Comparison of ENCODE assay signal across 13 cellular contexts in the genomic region with DNA sequence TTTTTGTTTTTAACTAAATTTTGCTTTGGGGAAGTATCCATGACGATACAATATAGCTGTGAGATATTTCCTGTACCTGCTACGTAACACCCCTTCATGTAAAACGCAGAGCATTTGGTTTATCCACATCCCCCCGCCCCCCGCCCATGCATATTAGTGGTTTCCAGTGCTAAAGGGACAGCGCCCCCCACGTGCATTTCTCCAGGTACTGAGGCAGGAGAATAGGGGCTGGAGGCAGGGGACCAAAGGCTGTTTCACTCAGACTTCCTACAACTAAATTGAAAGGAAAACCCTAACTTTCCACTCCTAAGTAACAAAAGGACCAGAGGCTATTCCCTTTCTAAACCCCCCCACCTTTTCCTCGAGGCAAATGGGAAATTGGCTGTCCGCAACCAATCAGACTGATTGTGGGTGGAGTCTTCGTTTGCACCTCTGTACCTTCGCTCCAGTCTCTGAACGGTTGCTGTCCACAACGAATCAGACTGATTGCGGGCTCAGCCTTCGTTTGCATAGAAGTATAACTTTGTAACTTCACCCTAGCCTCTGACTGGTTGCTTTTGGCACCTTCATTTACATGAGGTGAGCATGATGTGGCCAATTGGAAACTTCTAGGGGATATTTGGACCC. TPM values are rescaled to one million over a fixed set of nuclear protein-coding genes. Genes with fewer than 3 reads are reported as not detected.
DNase-seq lines count a peak whose midpoint lies in the region; TF ChIP-seq lines count a peak whose summit lies in the region.
"Had no signal": no experiment of that assay in that cellular context is flagged by ENCODE, and none has a peak within 500 bp of the region (broad histone marks: within the 10 kb centered on the region; RNA-seq: fewer than 3 reads in every experiment).

No MANE protein-coding gene starts in this region.

- H3K14ac ChIP-seq in H9 (ENCODE audit: insufficient read depth, low read length) = no peak overlapping the region

- no peak overlapping the region for H2AK5ac ChIP-seq in H9 (ENCODE audit: insufficient read length, low read length)

- H3K27me3 Mint-ChIP-seq in H9 (ENCODE audit: low read depth) = peaks cover 31% of the 10 kb centered on the region
- H3K27me3 Mint-ChIP-seq in endodermal cell (ENCODE audit: insufficient read depth) = peaks cover 10% of the 10 kb centered on the region
- peaks cover 2% of the 10 kb centered on the region for H3K27me3 Mint-ChIP-seq in neural progenitor cell (ENCODE audit: insufficient read depth, low read depth)

- no peak overlapping the region for H2BK120ac ChIP-seq in H9 (ENCODE audit: low read depth, low read length, poor library complexity, severe bottlenecking)

- no peaks in the 10 kb centered on the region for H3K27me3 ChIP-seq in H9 (ENCODE audit: insufficient read depth, low read length)
- peaks cover 7% of the 10 kb centered on the region for H3K27me3 ChIP-seq in endodermal cell (ENCODE audit: control insufficient read depth, insufficient read depth, low read length, poor library complexity, severe bottlenecking)
- peaks cover 12% of the 10 kb centered on the region for H3K27me3 ChIP-seq in neural progenitor cell
- peaks cover 7% of the 10 kb centered on the region; the same call in 1 of the 2 replicates for H3K27me3 ChIP-seq in BE2C
- H3K27me3 ChIP-seq: ascending aorta had no signal

- no peak overlapping the region for H2BK20ac ChIP-seq in H9 (ENCODE audit: low read depth, low read length, poor library complexity, severe bottlenecking)

- H3K4me3 Mint-ChIP-seq in H9 (peak overlapping the region; percentile 13 to 19; a peak in 2 of 5 replicates), endodermal cell (peak overlapping the region; percentile 13), neural progenitor cell (no peak overlapping the region)

- no peak overlapping the region for H3K4ac ChIP-seq in H9 (ENCODE audit: low read depth, low read length)

- H3T11ph ChIP-seq in H9 (ENCODE audit: low read length) = no peak overlapping the region

- H2BK15ac ChIP-seq in H9 (ENCODE audit: low read depth, low read length) = no peak overlapping the region

- H3K9me3 ChIP-seq in H9 (ENCODE audit: control insufficient read depth, low read depth, low read length) (no peaks in the 10 kb centered on the region), endodermal cell (ENCODE audit: control insufficient read depth, low read length) (no peaks in the 10 kb centered on the region), neural progenitor cell (ENCODE audit: low read depth) (no peaks in the 10 kb centered on the region), BE2C (no peaks in the 10 kb centered on the region)
- H3K9me3 ChIP-seq: ascending aorta, right atrium auricular region, suprapubic skin had no signal

- H4K8ac ChIP-seq in H9 (replicated peaks; ENCODE audit: insufficient read length, low read depth, low read length) = no peak overlapping the region

- H3K4me1 ChIP-seq in H9 (ENCODE audit: insufficient read depth, low read length) (no peaks in the 10 kb centered on the region), endodermal cell (ENCODE audit: control insufficient read depth, insufficient read depth, low read length) (no peaks in the 10 kb centered on the region), neural progenitor cell (peaks cover 13% of the 10 kb centered on the region), BE2C (no peaks in the 10 kb centered on the region)

- H3K4me1 Mint-ChIP-seq in H9 (peaks cover 19 to 22% of the 10 kb centered on the region in 2 experiments), endodermal cell (peaks cover 5% of the 10 kb centered on the region), neural progenitor cell (peaks cover 20% of the 10 kb centered on the region)

- H3K27ac Mint-ChIP-seq in H9 (no peak overlapping the region), endodermal cell (no peak overlapping the region), neural progenitor cell (no peak overlapping the region)
- H3K27ac Mint-ChIP-seq: effector memory CD8-positive, alpha-beta T cell had no signal

- H2BK12ac ChIP-seq in H9 (ENCODE audit: insufficient read length, low read depth, low read length) = no peak overlapping the region

- H3K79me2 ChIP-seq in H9 (ENCODE audit: insufficient read depth, low read length) = no peaks in the 10 kb centered on the region
- no peaks in the 10 kb centered on the region for H3K79me2 ChIP-seq in neural progenitor cell (ENCODE audit: low read depth)

- H3K4me3 ChIP-seq in endodermal cell (ENCODE audit: low read length) (no peak overlapping the region), neural progenitor cell (no peak overlapping the region), BE2C (ENCODE audit: low read depth, low read length) (no peak overlapping the region)
- H3K4me3 ChIP-seq: right atrium auricular region, suprapubic skin had no signal

- H3K18ac ChIP-seq in H9 (ENCODE audit: insufficient read length, low read depth, low read length) = no peak overlapping the region

- H3K9me3 Mint-ChIP-seq in H9 = no peaks in the 10 kb centered on the region; a peak in 1 of 5 replicates
- H3K9me3 Mint-ChIP-seq in endodermal cell = no peaks in the 10 kb centered on the region
- H3K9me3 Mint-ChIP-seq in neural progenitor cell = no peaks in the 10 kb centered on the region
- H3K9me3 Mint-ChIP-seq: effector memory CD8-positive, alpha-beta T cell had no signal

- no peak overlapping the region for H3K27ac ChIP-seq in H9 (ENCODE audit: insufficient read length, low read depth, low read length)
- no peak overlapping the region for H3K27ac ChIP-seq in endodermal cell (ENCODE audit: low read depth, low read length)
- no peak overlapping the region for H3K27ac ChIP-seq in neural progenitor cell
- H3K27ac ChIP-seq: right atrium auricular region, suprapubic skin had no signal

- H3K79me1 ChIP-seq in H9 (ENCODE audit: insufficient read depth, low read depth, low read length, poor library complexity, severe bottlenecking) = no peaks in the 10 kb centered on the region

- no CpG with 5 or more reads among the region's 15 CpGs for WGBS in H9 (ENCODE audit: extremely low coverage, insufficient read length, low lambda C conversion rate)
- WGBS in endodermal cell (ENCODE audit: insufficient coverage in 1 of 2, insufficient read length in 1 of 2), 2 experiments = 32 to 34% methylated on average over 6 to 14 of the region's 15 CpGs

- H3K4me2 ChIP-seq in H9 (ENCODE audit: insufficient read depth, insufficient read length, low read length) = peak overlapping the region; percentile 34
- H3K4me2 ChIP-seq in neural progenitor cell = peak overlapping the region; percentile 48

- H3K36me3 Mint-ChIP-seq in H9 (ENCODE audit: insufficient read depth in 1 of 3, low read depth in 3 of 3) = no peaks in the 10 kb centered on the region
- H3K36me3 Mint-ChIP-seq in endodermal cell (ENCODE audit: low read depth) = no peaks in the 10 kb centered on the region
- H3K36me3 Mint-ChIP-seq in neural progenitor cell = no peaks in the 10 kb centered on the region

- H2AFZ ChIP-seq in H9 (ENCODE audit: low read length) = no peak overlapping the region
- H2AFZ ChIP-seq in neural progenitor cell (replicated peaks) = peak overlapping the region; percentile 79

- no peaks in the 10 kb centered on the region for H3K36me3 ChIP-seq in endodermal cell (ENCODE audit: control insufficient read depth, insufficient read depth, low read length)
- H3K36me3 ChIP-seq in neural progenitor cell = no peaks in the 10 kb centered on the region
- H3K36me3 ChIP-seq in BE2C = no peaks in the 10 kb centered on the region
- H3K36me3 ChIP-seq: ascending aorta, right atrium auricular region, suprapubic skin had no signal

- TF ChIP-seq CTCF in H9 (conservative IDR thresholded peaks at IDR 0.05) (0 out of 3 replicates have a peak, but pooled peaks have one; percentile 12), endodermal cell (conservative IDR thresholded peaks at IDR 0.05) (no peak), neural progenitor cell (IDR thresholded peaks at IDR 0.05) (peak; percentile 35), BE2C (IDR thresholded peaks at IDR 0.05; ENCODE audit: low read depth, low read length) (no peak)

- no peak overlapping the region for H3K56ac ChIP-seq in H9 (ENCODE audit: insufficient read length, low read depth, low read length)

- H4K5ac ChIP-seq in H9 (ENCODE audit: insufficient read length, low read depth, low read length) = no peak overlapping the region

- no peak overlapping the region for H2BK5ac ChIP-seq in H9 (ENCODE audit: insufficient read length, low read length)

- DNase-seq in H9 (peak; percentile 75), NCI-H345 treated with DMSO at 0.1 percent for 48 hours (lab: John Stamatoyannopoulos, UW; ENCODE audit: unreplicated experiment) (peak; percentile 67), endodermal cell (peak; percentile 69), neural progenitor cell (ENCODE audit: low spot score) (peak; percentile 69), BE2C (no peak), NCI-H1694 treated with DMSO at 0.1 percent for 48 hours (lab: John Stamatoyannopoulos, UW) (no peak), NCI-H2171 (lab: John Stamatoyannopoulos, UW) (no peak), middle frontal gyrus (ENCODE audit: extremely low spot score, low spot score) (no peak)
- DNase-seq: effector memory CD8-positive, alpha-beta T cell; NCI-H1436 treated with DMSO at 0.1 percent for 48 hours had no signal

- H3F3A ChIP-seq in neural progenitor cell (ENCODE audit: low read depth) = peaks cover 15% of the 10 kb centered on the region

- H4K20me1 ChIP-seq in H9 (ENCODE audit: control insufficient read depth, insufficient read depth, insufficient read length) (no peaks in the 10 kb centered on the region), neural progenitor cell (ENCODE audit: low read depth) (no peaks in the 10 kb centered on the region)

- no peak overlapping the region for H3K23ac ChIP-seq in H9 (ENCODE audit: insufficient read length, low read depth, low read length)

- no peaks in the 10 kb centered on the region for H3K23me2 ChIP-seq in H9 (ENCODE audit: insufficient read length, low read depth, low read length, poor library complexity, severe bottlenecking)

- H4K91ac ChIP-seq in H9 (ENCODE audit: insufficient read length, low read depth, low read length) = no peak overlapping the region

- H3K9ac ChIP-seq in H9 (ENCODE audit: extremely low read depth, insufficient read length, low read length) = no peak overlapping the region
- no peak overlapping the region for H3K9ac ChIP-seq in endodermal cell (ENCODE audit: extremely low read depth, low read length, poor library complexity, severe bottlenecking)
- no peak overlapping the region for H3K9ac ChIP-seq in neural progenitor cell

RNA-seq across cellular contexts. Expression of a gene that starts 12.2 kb away (rescaled TPM):
- total RNA-seq in H9 (2021) (2.9 and 3.6 TPM in 2 replicates), endodermal cell (10 to 100 TPM in 1 of 2 donors, 1 to 10 TPM in 1; 8.4 to 16.2 TPM), neural progenitor cell (ENCODE audit: low replicate concordance) (1.3 and 2.3 TPM in 2 replicates)
- 1.7 TPM for polyA plus RNA-seq in endodermal cell (2013, experiment 1 of 2)
- 2.0 TPM for polyA plus RNA-seq in endodermal cell (2013, experiment 2 of 2)
- not detected for polyA plus RNA-seq in BE2C (2012; ENCODE audit: insufficient read depth, insufficient read length, low read depth)

Comparison
In these comparisons a context has a peak if more than half of its experiments do, and no peak if none do; other contexts are left out.
1. DNase-seq: peak in H9 (single experiment), NCI-H345 treated with DMSO at 0.1 percent for 48 hours (single experiment), endodermal cell (single experiment) and neural progenitor cell (single experiment); none in BE2C (single experiment), NCI-H1694 treated with DMSO at 0.1 percent for 48 hours (single experiment), NCI-H2171 (single experiment) and middle frontal gyrus (single experiment).
2. CTCF ChIP-seq: peak in H9 (single experiment) and neural progenitor cell (single experiment); none in endodermal cell (single experiment) and BE2C (single experiment).